16 cellular contexts compared by ENCODE assay signal in the genomic region with DNA sequence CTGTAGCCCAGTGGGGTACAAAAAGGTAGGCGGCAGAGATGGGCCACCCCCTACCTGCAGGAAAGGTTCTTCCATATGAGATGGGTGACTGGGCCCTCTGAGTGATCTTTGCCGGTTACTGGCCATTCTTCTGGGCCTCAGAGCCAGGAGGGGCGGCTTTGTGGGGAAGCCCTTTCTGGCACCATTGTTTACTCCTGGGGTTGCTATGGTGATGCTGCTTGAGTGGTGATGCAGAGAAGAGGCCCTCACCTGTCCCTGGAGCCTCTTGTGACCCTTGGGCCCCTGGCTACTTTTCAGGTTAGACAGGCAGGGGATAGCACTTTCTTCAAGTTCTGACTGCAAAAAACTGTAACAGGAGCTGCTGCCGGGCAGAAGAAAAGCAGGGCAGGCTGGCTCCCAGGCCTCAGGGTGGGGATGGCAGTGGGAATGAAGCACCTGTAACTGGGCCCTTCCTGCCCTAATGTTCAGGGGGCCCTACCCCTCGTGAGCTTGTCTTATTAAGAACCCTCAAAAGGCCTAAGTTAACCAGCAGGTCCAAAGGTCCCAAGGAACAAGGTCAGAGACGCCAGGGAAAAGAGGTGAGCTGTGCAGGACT. TPM values are rescaled to one million over a fixed set of nuclear protein-coding genes. Genes with fewer than 3 reads are reported as not detected.
A peak's percentile ranks its signal among the peaks of the same experiment; 100 is the strongest.
DNase-seq lines count a peak whose midpoint lies in the region; FAIRE-seq lines count a peak whose summit lies in the region.
"Had no signal": no experiment of that assay in that cellular context is flagged by ENCODE, and none has a peak within 500 bp of the region (broad histone marks: within the 10 kb centered on the region; RNA-seq: fewer than 3 reads in every experiment).

A gene (minus strand): TSS at position 139 of the 595 bp plus-strand sequence. CDS start 13 bp downstream, at position 126.

- no peaks in the 10 kb centered on the region for H3K79me2 ChIP-seq in trophoblast cell (ENCODE audit: control insufficient read depth, insufficient read depth, low read length, poor library complexity)

- no peak within 1 kb of the TSS for H3K18ac ChIP-seq in trophoblast cell (ENCODE audit: low read length)

- no peak within 1 kb of the TSS for H3K4me3 Mint-ChIP-seq in activated T-helper 2 cell treated with anti-CD3 and anti-CD28 coated beads, Interferon-gamma antibody, Interleukin-2, Interleukin-4, amounts not matched to agents 10 μg/mL and 5 μg/mL and 100 μg/mL, durations not matched to agents 14 hours and 24 hours and 36 hours (ENCODE audit: low read depth)
- no peak within 1 kb of the TSS for H3K4me3 Mint-ChIP-seq in T-helper 2 cell treated with Interferon-gamma antibody and Interleukin-4, amounts not matched to agents 5 μg/mL and 100 μg/mL, for 36 hours
- H3K4me3 Mint-ChIP-seq: naive B cell had no signal

- no peak within 1 kb of the TSS for H3K4me3 ChIP-seq in trophoblast cell (ENCODE audit: low read depth, low read length)

- H3K36me3 Mint-ChIP-seq in activated T-helper 2 cell treated with anti-CD3 and anti-CD28 coated beads, Interferon-gamma antibody, Interleukin-2, Interleukin-4, amounts not matched to agents 10 μg/mL and 5 μg/mL and 100 μg/mL, durations not matched to agents 14 hours and 24 hours and 36 hours (ENCODE audit: low read depth): peaks cover 35% of the 10 kb centered on the region
- peaks cover 28% of the 10 kb centered on the region for H3K36me3 Mint-ChIP-seq in T-helper 2 cell treated with Interferon-gamma antibody and Interleukin-4, amounts not matched to agents 5 μg/mL and 100 μg/mL, for 36 hours (ENCODE audit: low read depth)
- H3K36me3 Mint-ChIP-seq: naive B cell had no signal

- FAIRE-seq in frontal cortex (lab: Jason Lieb, UNC): no peak

- H2AFZ ChIP-seq in trophoblast cell (ENCODE audit: insufficient read depth, low read length, poor library complexity): no peak within 1 kb of the TSS

- H3K4me1 Mint-ChIP-seq in activated T-helper 2 cell treated with anti-CD3 and anti-CD28 coated beads, Interferon-gamma antibody, Interleukin-2, Interleukin-4, amounts not matched to agents 10 μg/mL and 5 μg/mL and 100 μg/mL, durations not matched to agents 14 hours and 24 hours and 36 hours (ENCODE audit: low read depth): peaks cover 1% of the 10 kb centered on the region
- H3K4me1 Mint-ChIP-seq in T-helper 2 cell treated with Interferon-gamma antibody and Interleukin-4, amounts not matched to agents 5 μg/mL and 100 μg/mL, for 36 hours (ENCODE audit: low read depth): no peaks in the 10 kb centered on the region

- no peak within 1 kb of the TSS for H3K23ac ChIP-seq in trophoblast cell (ENCODE audit: low read length)

- peak; percentile 20 for DNase-seq in NCI-H2196 (lab: John Stamatoyannopoulos, UW; ENCODE audit: unreplicated experiment)
- DNase-seq in NCI-H2196 treated with DMSO at 0.1 percent for 48 hours (lab: John Stamatoyannopoulos, UW; ENCODE audit: unreplicated experiment): no peak
- peak; percentile 49 for DNase-seq in M059J (ENCODE audit: low read depth)
- DNase-seq in activated T-helper 2 cell treated with anti-CD3 and anti-CD28 coated beads, Interferon-gamma antibody, Interleukin-2, Interleukin-4, amounts not matched to agents 10 μg/mL and 5 μg/mL and 100 μg/mL, durations not matched to agents 14 hours and 24 hours and 36 hours (ENCODE audit: low spot score): no peak
- DNase-seq in trophoblast cell: peak; percentile 23 to 51
- DNase-seq in frontal cortex (ENCODE audit: low spot score in 2 of 2): no peak
- DNase-seq in T-helper 2 cell treated with Interferon-gamma antibody and Interleukin-4, amounts not matched to agents 5 μg/mL and 100 μg/mL, for 36 hours (ENCODE audit: low spot score): no peak
- DNase-seq in SW480 (ENCODE audit: low spot score): no peak
- DNase-seq: activated CD4-positive, alpha-beta T cell treated with anti-CD3 and anti-CD28 coated beads, Interleukin-2, amount 50 U/mL, for 48 hours; dermis blood vessel endothelial cell; kidney glomerular epithelial cell; naive B cell; SW 1271 had no signal

- no peak within 1 kb of the TSS for H3K9ac ChIP-seq in trophoblast cell (ENCODE audit: low read length)

- H3K27ac ChIP-seq in trophoblast cell (ENCODE audit: low read depth, low read length): no peak within 1 kb of the TSS

- H2BK120ac ChIP-seq in trophoblast cell (ENCODE audit: insufficient read depth, low read length, poor library complexity): no peak within 1 kb of the TSS

- H3K4me2 ChIP-seq in trophoblast cell (ENCODE audit: low read length): no peak within 1 kb of the TSS

- no peak within 1 kb of the TSS for H4K8ac ChIP-seq in trophoblast cell (ENCODE audit: low read depth, low read length)

- no peak within 1 kb of the TSS for H3K14ac ChIP-seq in trophoblast cell (ENCODE audit: low read length)

- no peak within 1 kb of the TSS for H2AK5ac ChIP-seq in trophoblast cell (ENCODE audit: low read length)

- H3K4me1 ChIP-seq in trophoblast cell (ENCODE audit: control insufficient read depth in 1 of 2, insufficient read depth in 2 of 2, low read length in 2 of 2): peaks cover 5 to 8% of the 10 kb centered on the region in 2 experiments

- no peak within 1 kb of the TSS for H3K4ac ChIP-seq in trophoblast cell (ENCODE audit: low read depth, low read length)

- intact Hi-C loops in activated T-helper 2 cell treated with anti-CD3 and anti-CD28 coated beads, Interferon-gamma antibody, Interleukin-2, Interleukin-4, amounts not matched to agents 10 μg/mL and 5 μg/mL and 100 μg/mL, durations not matched to agents 14 hours and 24 hours and 36 hours (cut with micrococcal nuclease): no loop called here

- H4K91ac ChIP-seq in trophoblast cell (ENCODE audit: low read depth, low read length): no peak within 1 kb of the TSS

- no peaks in the 10 kb centered on the region for H3K9me3 Mint-ChIP-seq in activated T-helper 2 cell treated with anti-CD3 and anti-CD28 coated beads, Interferon-gamma antibody, Interleukin-2, Interleukin-4, amounts not matched to agents 10 μg/mL and 5 μg/mL and 100 μg/mL, durations not matched to agents 14 hours and 24 hours and 36 hours
- H3K9me3 Mint-ChIP-seq in T-helper 2 cell treated with Interferon-gamma antibody and Interleukin-4, amounts not matched to agents 5 μg/mL and 100 μg/mL, for 36 hours: no peaks in the 10 kb centered on the region
- H3K9me3 Mint-ChIP-seq: naive B cell had no signal

- peak within 1 kb of the TSS; percentile 33 for H3K27ac Mint-ChIP-seq in activated T-helper 2 cell treated with anti-CD3 and anti-CD28 coated beads, Interferon-gamma antibody, Interleukin-2, Interleukin-4, amounts not matched to agents 10 μg/mL and 5 μg/mL and 100 μg/mL, durations not matched to agents 14 hours and 24 hours and 36 hours
- H3K27ac Mint-ChIP-seq in T-helper 2 cell treated with Interferon-gamma antibody and Interleukin-4, amounts not matched to agents 5 μg/mL and 100 μg/mL, for 36 hours: no peak within 1 kb of the TSS

- no peaks in the 10 kb centered on the region for H3K27me3 Mint-ChIP-seq in activated T-helper 2 cell treated with anti-CD3 and anti-CD28 coated beads, Interferon-gamma antibody, Interleukin-2, Interleukin-4, amounts not matched to agents 10 μg/mL and 5 μg/mL and 100 μg/mL, durations not matched to agents 14 hours and 24 hours and 36 hours (ENCODE audit: low read depth)
- H3K27me3 Mint-ChIP-seq in T-helper 2 cell treated with Interferon-gamma antibody and Interleukin-4, amounts not matched to agents 5 μg/mL and 100 μg/mL, for 36 hours (ENCODE audit: low read depth): no peaks in the 10 kb centered on the region
- H3K27me3 Mint-ChIP-seq: naive B cell had no signal

- no peaks in the 10 kb centered on the region for H3K9me3 ChIP-seq in trophoblast cell (ENCODE audit: insufficient read depth, low read depth, low read length)

- H3K36me3 ChIP-seq in trophoblast cell (ENCODE audit: control insufficient read depth in 1 of 2, insufficient read depth in 2 of 2, low read length in 2 of 2): peaks cover 16 to 20% of the 10 kb centered on the region in 2 experiments

- H4K12ac ChIP-seq in trophoblast cell (ENCODE audit: low read depth, low read length): no peak within 1 kb of the TSS

- no peak within 1 kb of the TSS for H2BK5ac ChIP-seq in trophoblast cell (ENCODE audit: low read depth, low read length, poor library complexity)

- no peak within 1 kb of the TSS for H2BK12ac ChIP-seq in trophoblast cell (ENCODE audit: low read length)

- WGBS in trophoblast cell (ENCODE audit: extremely low coverage, insufficient coverage, insufficient read length): no CpG with 5 or more reads among the region's 6 CpGs

- no peaks in the 10 kb centered on the region for H3K79me1 ChIP-seq in trophoblast cell (ENCODE audit: low read length)

- H3K27me3 ChIP-seq in trophoblast cell (ENCODE audit: insufficient read depth, low read length): no peaks in the 10 kb centered on the region

RNA-seq across cellular contexts. Expression of the gene that starts here (rescaled TPM):
- not detected in 2 replicates for total RNA-seq in M059J (2014; rRNA removed; shearing (Covaris generic))
- total RNA-seq in activated T-helper 2 cell treated with anti-CD3 and anti-CD28 coated beads, Interferon-gamma antibody, Interleukin-2, Interleukin-4, amounts not matched to agents 10 μg/mL and 5 μg/mL and 100 μg/mL, durations not matched to agents 14 hours and 24 hours and 36 hours: not detected in 2 replicates
- polyA plus RNA-seq in trophoblast cell (2013): not detected in 2 replicates
- not detected for total RNA-seq in frontal cortex
- total RNA-seq: dermis blood vessel endothelial cell, skeletal muscle tissue, urinary bladder had no signal
- polyA plus RNA-seq: adipose tissue, urinary bladder had no signal

Comparison
In these comparisons a context has a peak if more than half of its experiments do, and no peak if none do; other contexts are left out.
1. DNase-seq: peak in NCI-H2196 (single experiment) and trophoblast cell (2 of 2); none in NCI-H2196 treated with DMSO at 0.1 percent for 48 hours (single experiment), activated T-helper 2 cell treated with anti-CD3 and anti-CD28 coated beads, Interferon-gamma antibody, Interleukin-2, Interleukin-4, amounts not matched to agents 10 μg/mL and 5 μg/mL and 100 μg/mL, durations not matched to agents 14 hours and 24 hours and 36 hours (single experiment), frontal cortex (0 of 2), T-helper 2 cell treated with Interferon-gamma antibody and Interleukin-4, amounts not matched to agents 5 μg/mL and 100 μg/mL, for 36 hours (single experiment) and SW480 (single experiment).
2. Peak in DNase-seq in M059J; RNA of the gene not detected or under 1 TPM.